In the genomic region with DNA sequence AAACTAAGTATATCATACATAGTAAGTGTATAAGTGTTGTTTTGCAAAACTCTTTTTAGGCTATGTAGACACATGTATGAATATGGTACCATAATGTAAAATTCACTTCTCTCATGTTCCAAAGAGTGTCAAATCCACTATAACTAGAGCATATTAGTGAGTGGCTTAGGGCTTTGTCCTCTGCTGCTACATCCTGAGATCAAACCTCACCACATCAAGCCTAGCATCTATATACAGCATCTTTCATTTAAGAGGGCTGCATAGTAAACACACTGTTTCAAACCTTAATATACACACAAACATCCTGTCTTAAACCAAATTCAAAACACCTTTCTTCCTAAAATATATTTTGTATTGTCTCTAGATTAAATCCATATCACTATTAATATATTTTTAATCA, we compare ENCODE assay signal across 1 cellular context.
TF ChIP-seq lines count a peak whose summit lies in the region.

No MANE protein-coding gene starts in this region.

TF ChIP-seq in HepG2, 621 proteins besides CTCF, POLR2A, EP300 and RAD21:
- TF ChIP-seq ZNF24 (IDR thresholded peaks at IDR 0.05) (no peak), CHD4 (IDR thresholded peaks at IDR 0.05; ENCODE audit: borderline replicate concordance, low read length) (no peak), ZNF10 (CRISPR knock-in tag; IDR thresholded peaks at IDR 0.05; ENCODE audit: borderline replicate concordance, low read depth) (no peak), RELA (CRISPR knock-in tag; IDR thresholded peaks at IDR 0.05) (no peak), ZFP62 (CRISPR knock-in tag; IDR thresholded peaks at IDR 0.05) (no peak)
- TF ChIP-seq, protein P1, sequence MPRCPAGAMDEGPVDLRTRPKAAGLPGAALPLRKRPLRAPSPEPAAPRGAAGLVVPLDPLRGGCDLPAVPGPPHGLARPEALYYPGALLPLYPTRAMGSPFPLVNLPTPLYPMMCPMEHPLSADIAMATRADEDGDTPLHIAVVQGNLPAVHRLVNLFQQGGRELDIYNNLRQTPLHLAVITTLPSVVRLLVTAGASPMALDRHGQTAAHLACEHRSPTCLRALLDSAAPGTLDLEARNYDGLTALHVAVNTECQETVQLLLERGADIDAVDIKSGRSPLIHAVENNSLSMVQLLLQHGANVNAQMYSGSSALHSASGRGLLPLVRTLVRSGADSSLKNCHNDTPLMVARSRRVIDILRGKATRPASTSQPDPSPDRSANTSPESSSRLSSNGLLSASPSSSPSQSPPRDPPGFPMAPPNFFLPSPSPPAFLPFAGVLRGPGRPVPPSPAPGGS (CRISPR knock-in tag; IDR thresholded peaks at IDR 0.05), result no peak
- TF ChIP-seq, protein P2, sequence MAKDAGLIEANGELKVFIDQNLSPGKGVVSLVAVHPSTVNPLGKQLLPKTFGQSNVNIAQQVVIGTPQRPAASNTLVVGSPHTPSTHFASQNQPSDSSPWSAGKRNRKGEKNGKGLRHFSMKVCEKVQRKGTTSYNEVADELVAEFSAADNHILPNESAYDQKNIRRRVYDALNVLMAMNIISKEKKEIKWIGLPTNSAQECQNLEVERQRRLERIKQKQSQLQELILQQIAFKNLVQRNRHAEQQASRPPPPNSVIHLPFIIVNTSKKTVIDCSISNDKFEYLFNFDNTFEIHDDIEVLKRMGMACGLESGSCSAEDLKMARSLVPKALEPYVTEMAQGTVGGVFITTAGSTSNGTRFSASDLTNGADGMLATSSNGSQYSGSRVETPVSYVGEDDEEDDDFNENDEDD (CRISPR knock-in tag; IDR thresholded peaks at IDR 0.05; ENCODE audit: borderline replicate concordance), result no peak
TF ChIP-seq in HepG2: peak in this region for 0.
